Comparison of ENCODE assay signal across 14 cellular contexts in genomic region chr16:3807425-3808123, GRCh38.
DNase-seq lines count a peak whose midpoint lies in the region; ATAC-seq and TF ChIP-seq lines count a peak whose summit lies in the region.
"Had no signal": no experiment of that assay in that cellular context is flagged by ENCODE, and none has a peak within 500 bp of the region (broad histone marks: within the 10 kb centered on the region; RNA-seq: fewer than 3 reads in every experiment).

No MANE protein-coding gene starts in this region.

- no peak overlapping the region for H3K23ac ChIP-seq in H9 (ENCODE audit: insufficient read length, low read depth, low read length)

- H3K79me2 ChIP-seq in H9 (ENCODE audit: insufficient read depth, low read length): peaks cover 7% of the 10 kb centered on the region; the same call in 1 of the 2 replicates

- H3K9me3 Mint-ChIP-seq in activated CD4-positive, alpha-beta T cell treated with anti-CD3 and anti-CD28 coated beads, Interleukin-2, amount 10 ng/mL, durations not matched to agents 7 days and 5 days: no peaks in the 10 kb centered on the region
- no peaks in the 10 kb centered on the region for H3K9me3 Mint-ChIP-seq in H9
- no peaks in the 10 kb centered on the region for H3K9me3 Mint-ChIP-seq in activated naive CD8-positive, alpha-beta T cell treated with anti-CD3 and anti-CD28 coated beads, Interleukin-2, amount 50 U/mL, for 24 hours
- no peaks in the 10 kb centered on the region for H3K9me3 Mint-ChIP-seq in natural killer cell

- CTCF ChIA-PET in activated CD4-positive, alpha-beta T cell treated with anti-CD3 and anti-CD28 coated beads, Interleukin-2, amount 10 ng/mL, durations not matched to agents 7 days and 5 days (lab: Charles Lee): interaction anchor here (1.5 kb wide), 1 partner anchor 11 kb away, joined by 3 read pairs; no protein-coding TSS in a partner anchor

- POLR2A ChIA-PET in activated CD4-positive, alpha-beta T cell treated with anti-CD3 and anti-CD28 coated beads, Interleukin-2, amount 10 ng/mL, durations not matched to agents 7 days and 5 days (lab: Charles Lee): no interaction called here

- WGBS in H9 (ENCODE audit: extremely low coverage, insufficient read length, low lambda C conversion rate): no CpG with 5 or more reads among the region's 3 CpGs

- no peak overlapping the region for H3T11ph ChIP-seq in H9 (ENCODE audit: low read length)

- no peak overlapping the region for H4K91ac ChIP-seq in H9 (ENCODE audit: insufficient read length, low read depth, low read length)

- no peak overlapping the region for H3K9ac ChIP-seq in H9 (ENCODE audit: extremely low read depth, insufficient read length, low read length)

- no peak overlapping the region for H2BK20ac ChIP-seq in H9 (ENCODE audit: low read depth, low read length, poor library complexity, severe bottlenecking)

- H3K9me3 ChIP-seq in H9 (ENCODE audit: control insufficient read depth, low read depth, low read length): no peaks in the 10 kb centered on the region
- H3K9me3 ChIP-seq: upper lobe of right lung had no signal

- no peak for TF ChIP-seq CTCF in H9 (conservative IDR thresholded peaks at IDR 0.05)
- TF ChIP-seq CTCF in natural killer cell (IDR thresholded peaks at IDR 0.05): no peak

- H3K27me3 ChIP-seq in H9 (ENCODE audit: insufficient read depth, low read length): no peaks in the 10 kb centered on the region
- H3K27me3 ChIP-seq: upper lobe of right lung had no signal

- intact Hi-C loops in natural killer cell (cut with micrococcal nuclease): no loop called here

- H3K4me3 Mint-ChIP-seq in activated CD4-positive, alpha-beta T cell treated with anti-CD3 and anti-CD28 coated beads, Interleukin-2, amount 10 ng/mL, durations not matched to agents 7 days and 5 days: peak overlapping the region; percentile 20
- H3K4me3 Mint-ChIP-seq in H9: no peak overlapping the region
- no peak overlapping the region for H3K4me3 Mint-ChIP-seq in activated naive CD8-positive, alpha-beta T cell treated with anti-CD3 and anti-CD28 coated beads, Interleukin-2, amount 50 U/mL, for 24 hours
- H3K4me3 Mint-ChIP-seq in natural killer cell: peak overlapping the region; percentile 9

- peaks cover 67% of the 10 kb centered on the region for H3K36me3 Mint-ChIP-seq in activated CD4-positive, alpha-beta T cell treated with anti-CD3 and anti-CD28 coated beads, Interleukin-2, amount 10 ng/mL, durations not matched to agents 7 days and 5 days (ENCODE audit: low read depth)
- H3K36me3 Mint-ChIP-seq in H9 (ENCODE audit: insufficient read depth in 1 of 3, low read depth in 3 of 3) (peaks cover 13 to 34% (median 30%) of the 10 kb centered on the region in 3 experiments; a peak in 6 of 7 replicates), natural killer cell (peaks cover 10% of the 10 kb centered on the region)
- peaks cover 20% of the 10 kb centered on the region for H3K36me3 Mint-ChIP-seq in activated naive CD8-positive, alpha-beta T cell treated with anti-CD3 and anti-CD28 coated beads, Interleukin-2, amount 50 U/mL, for 24 hours (ENCODE audit: low read depth)

- H2AFZ ChIP-seq in H9 (ENCODE audit: low read length): no peak overlapping the region

- H3K4me2 ChIP-seq in H9 (ENCODE audit: insufficient read depth, insufficient read length, low read length): no peak overlapping the region

- H2BK120ac ChIP-seq in H9 (ENCODE audit: low read depth, low read length, poor library complexity, severe bottlenecking): no peak overlapping the region

- peaks cover 3% of the 10 kb centered on the region for H4K20me1 ChIP-seq in H9 (ENCODE audit: control insufficient read depth, insufficient read depth, insufficient read length)

- no peak overlapping the region for H3K4ac ChIP-seq in H9 (ENCODE audit: low read depth, low read length)

- H2AK5ac ChIP-seq in H9 (ENCODE audit: insufficient read length, low read length): no peak overlapping the region

- no peak overlapping the region for H2BK15ac ChIP-seq in H9 (ENCODE audit: low read depth, low read length)

- H4K8ac ChIP-seq in H9 (replicated peaks; ENCODE audit: insufficient read length, low read depth, low read length): no peak overlapping the region

- H4K5ac ChIP-seq in H9 (ENCODE audit: insufficient read length, low read depth, low read length): no peak overlapping the region

- no peak overlapping the region for H2BK5ac ChIP-seq in H9 (ENCODE audit: insufficient read length, low read length)

- H3K27me3 Mint-ChIP-seq in activated CD4-positive, alpha-beta T cell treated with anti-CD3 and anti-CD28 coated beads, Interleukin-2, amount 10 ng/mL, durations not matched to agents 7 days and 5 days: no peaks in the 10 kb centered on the region
- H3K27me3 Mint-ChIP-seq in H9 (ENCODE audit: low read depth): no peaks in the 10 kb centered on the region
- no peaks in the 10 kb centered on the region for H3K27me3 Mint-ChIP-seq in activated naive CD8-positive, alpha-beta T cell treated with anti-CD3 and anti-CD28 coated beads, Interleukin-2, amount 50 U/mL, for 24 hours
- no peaks in the 10 kb centered on the region for H3K27me3 Mint-ChIP-seq in natural killer cell (ENCODE audit: low read depth in 2 of 2)

- H2BK12ac ChIP-seq in H9 (ENCODE audit: insufficient read length, low read depth, low read length): no peak overlapping the region

- peaks cover 20% of the 10 kb centered on the region for H3K79me1 ChIP-seq in H9 (ENCODE audit: insufficient read depth, low read depth, low read length, poor library complexity, severe bottlenecking)

- peak; percentile 19 for DNase-seq in activated CD4-positive, alpha-beta T cell treated with anti-CD3 and anti-CD28 coated beads, Interleukin-2, amount 10 ng/mL, durations not matched to agents 7 days and 5 days
- DNase-seq in activated CD4-positive, alpha-beta T cell treated with anti-CD3 and anti-CD28 coated beads, Interleukin-2, amount 50 U/mL, for 4 hours: no peak
- DNase-seq in H9 (no peak), natural killer cell (no peak), superior temporal gyrus (ENCODE audit: extremely low spot score) (no peak), NCI-H1417 treated with DMSO at 0.1 percent for 48 hours (lab: John Stamatoyannopoulos, UW) (no peak)
- DNase-seq in activated naive CD8-positive, alpha-beta T cell treated with anti-CD3 and anti-CD28 coated beads, Interleukin-2, amount 50 U/mL, for 24 hours: no peak
- DNase-seq: activated CD4-positive, alpha-beta T cell treated with anti-CD3 and anti-CD28 coated beads, Interleukin-2, amount 50 U/mL, for 1 hour; head of caudate nucleus; kidney glomerular epithelial cell; NCI-H2107; NCI-H748 treated with DMSO at 0.1 percent for 48 hours had no signal

- H3K56ac ChIP-seq in H9 (ENCODE audit: insufficient read length, low read depth, low read length): no peak overlapping the region

- H3K4me1 ChIP-seq in H9 (ENCODE audit: insufficient read depth, low read length): peaks cover 8% of the 10 kb centered on the region; the same call in 1 of the 2 replicates

- ATAC-seq in activated naive CD8-positive, alpha-beta T cell treated with anti-CD3 and anti-CD28 coated beads, Interleukin-2, amount 50 U/mL, for 24 hours: peak; percentile 42
- ATAC-seq in natural killer cell (no peak), GM19395 (IDR thresholded peaks at IDR 0.05; ENCODE audit: unreplicated experiment) (no peak)
- ATAC-seq: upper lobe of right lung had no signal

- no peak overlapping the region for H3K18ac ChIP-seq in H9 (ENCODE audit: insufficient read length, low read depth, low read length)

- no peak overlapping the region for H3K27ac ChIP-seq in H9 (ENCODE audit: insufficient read length, low read depth, low read length)
- H3K27ac ChIP-seq: upper lobe of right lung had no signal

- H3K23me2 ChIP-seq in H9 (ENCODE audit: insufficient read length, low read depth, low read length, poor library complexity, severe bottlenecking): no peaks in the 10 kb centered on the region

- peak overlapping the region; percentile 83 for H3K27ac Mint-ChIP-seq in activated CD4-positive, alpha-beta T cell treated with anti-CD3 and anti-CD28 coated beads, Interleukin-2, amount 10 ng/mL, durations not matched to agents 7 days and 5 days
- H3K27ac Mint-ChIP-seq in H9 (peak overlapping the region in 2 of 3 experiments; percentile 9 to 81; a peak in 2 of 7 replicates), natural killer cell (peak overlapping the region in 1 of 2 donors; percentile 41)
- H3K27ac Mint-ChIP-seq in activated naive CD8-positive, alpha-beta T cell treated with anti-CD3 and anti-CD28 coated beads, Interleukin-2, amount 50 U/mL, for 24 hours: peak overlapping the region; percentile 8

- H3K4me1 Mint-ChIP-seq in activated CD4-positive, alpha-beta T cell treated with anti-CD3 and anti-CD28 coated beads, Interleukin-2, amount 10 ng/mL, durations not matched to agents 7 days and 5 days: peaks cover 78% of the 10 kb centered on the region
- H3K4me1 Mint-ChIP-seq in H9 (peaks cover 35 to 36% of the 10 kb centered on the region in 2 experiments), natural killer cell (peaks cover 88 to 94% of the 10 kb centered on the region in 2 donors)
- H3K4me1 Mint-ChIP-seq in activated naive CD8-positive, alpha-beta T cell treated with anti-CD3 and anti-CD28 coated beads, Interleukin-2, amount 50 U/mL, for 24 hours: peaks cover 74% of the 10 kb centered on the region

- H3K14ac ChIP-seq in H9 (ENCODE audit: insufficient read depth, low read length): no peak overlapping the region

Comparison
In these comparisons a context has a peak if more than half of its experiments do, and no peak if none do; other contexts are left out.
1. H3K4me3 Mint-ChIP-seq: peak in activated CD4-positive, alpha-beta T cell treated with anti-CD3 and anti-CD28 coated beads, Interleukin-2, amount 10 ng/mL, durations not matched to agents 7 days and 5 days (single experiment) and natural killer cell (single experiment); none in H9 (0 of 2) and activated naive CD8-positive, alpha-beta T cell treated with anti-CD3 and anti-CD28 coated beads, Interleukin-2, amount 50 U/mL, for 24 hours (single experiment).